ENCODE assay signal across 1 cellular context in the genomic region with DNA sequence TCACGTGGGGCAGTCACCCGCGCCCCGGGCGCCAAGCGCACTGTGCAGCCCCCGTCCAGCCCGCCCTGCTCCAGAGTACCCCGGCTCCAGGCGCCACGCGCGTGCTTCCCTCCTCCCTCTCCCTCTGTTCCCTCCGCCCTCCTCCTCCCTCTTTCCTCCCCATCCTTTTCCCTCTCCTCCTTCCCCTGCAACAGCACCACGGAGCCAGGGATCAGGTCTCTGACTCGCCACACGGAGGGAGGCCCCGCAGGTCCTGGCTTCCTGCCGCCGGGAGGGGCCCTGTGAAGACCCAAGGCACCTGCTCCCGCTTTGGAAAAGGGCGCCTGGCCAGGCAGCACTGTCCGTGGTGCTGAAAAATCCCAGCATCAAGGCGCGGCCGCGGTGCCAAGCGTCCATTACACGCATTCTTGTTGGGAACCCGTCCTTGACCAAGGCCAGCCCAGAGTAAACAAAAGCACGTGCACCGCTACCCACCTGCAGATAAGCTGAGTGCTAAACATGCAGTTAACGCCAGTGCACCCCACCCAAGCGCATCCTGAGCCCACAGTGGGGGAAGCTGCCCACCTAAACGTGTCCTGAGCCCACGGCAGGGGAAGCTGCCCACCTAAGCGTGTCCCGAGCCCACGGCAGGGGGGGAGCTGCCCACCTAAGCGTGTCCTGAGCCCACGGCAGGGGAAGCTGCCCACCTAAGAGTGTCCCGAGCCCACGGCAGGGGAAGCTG.
TF ChIP-seq lines count a peak whose summit lies in the region.

No MANE protein-coding gene starts in this region.

TF ChIP-seq in WTC11, 78 proteins besides CTCF, POLR2A, EP300 and RAD21 (continued from another document):
- TF ChIP-seq, protein P1, sequence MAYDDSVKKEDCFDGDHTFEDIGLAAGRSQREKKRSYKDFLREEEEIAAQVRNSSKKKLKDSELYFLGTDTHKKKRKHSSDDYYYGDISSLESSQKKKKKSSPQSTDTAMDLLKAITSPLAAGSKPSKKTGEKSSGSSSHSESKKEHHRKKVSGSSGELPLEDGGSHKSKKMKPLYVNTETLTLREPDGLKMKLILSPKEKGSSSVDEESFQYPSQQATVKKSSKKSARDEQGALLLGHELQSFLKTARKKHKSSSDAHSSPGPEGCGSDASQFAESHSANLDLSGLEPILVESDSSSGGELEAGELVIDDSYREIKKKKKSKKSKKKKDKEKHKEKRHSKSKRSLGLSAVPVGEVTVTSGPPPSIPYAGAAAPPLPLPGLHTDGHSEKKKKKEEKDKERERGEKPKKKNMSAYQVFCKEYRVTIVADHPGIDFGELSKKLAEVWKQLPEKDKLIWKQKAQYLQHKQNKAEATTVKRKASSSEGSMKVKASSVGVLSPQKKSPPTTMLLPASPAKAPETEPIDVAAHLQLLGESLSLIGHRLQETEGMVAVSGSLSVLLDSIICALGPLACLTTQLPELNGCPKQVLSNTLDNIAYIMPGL (CRISPR knock-in tag; IDR thresholded peaks at IDR 0.05): peak; percentile 70
- TF ChIP-seq, protein P2, sequence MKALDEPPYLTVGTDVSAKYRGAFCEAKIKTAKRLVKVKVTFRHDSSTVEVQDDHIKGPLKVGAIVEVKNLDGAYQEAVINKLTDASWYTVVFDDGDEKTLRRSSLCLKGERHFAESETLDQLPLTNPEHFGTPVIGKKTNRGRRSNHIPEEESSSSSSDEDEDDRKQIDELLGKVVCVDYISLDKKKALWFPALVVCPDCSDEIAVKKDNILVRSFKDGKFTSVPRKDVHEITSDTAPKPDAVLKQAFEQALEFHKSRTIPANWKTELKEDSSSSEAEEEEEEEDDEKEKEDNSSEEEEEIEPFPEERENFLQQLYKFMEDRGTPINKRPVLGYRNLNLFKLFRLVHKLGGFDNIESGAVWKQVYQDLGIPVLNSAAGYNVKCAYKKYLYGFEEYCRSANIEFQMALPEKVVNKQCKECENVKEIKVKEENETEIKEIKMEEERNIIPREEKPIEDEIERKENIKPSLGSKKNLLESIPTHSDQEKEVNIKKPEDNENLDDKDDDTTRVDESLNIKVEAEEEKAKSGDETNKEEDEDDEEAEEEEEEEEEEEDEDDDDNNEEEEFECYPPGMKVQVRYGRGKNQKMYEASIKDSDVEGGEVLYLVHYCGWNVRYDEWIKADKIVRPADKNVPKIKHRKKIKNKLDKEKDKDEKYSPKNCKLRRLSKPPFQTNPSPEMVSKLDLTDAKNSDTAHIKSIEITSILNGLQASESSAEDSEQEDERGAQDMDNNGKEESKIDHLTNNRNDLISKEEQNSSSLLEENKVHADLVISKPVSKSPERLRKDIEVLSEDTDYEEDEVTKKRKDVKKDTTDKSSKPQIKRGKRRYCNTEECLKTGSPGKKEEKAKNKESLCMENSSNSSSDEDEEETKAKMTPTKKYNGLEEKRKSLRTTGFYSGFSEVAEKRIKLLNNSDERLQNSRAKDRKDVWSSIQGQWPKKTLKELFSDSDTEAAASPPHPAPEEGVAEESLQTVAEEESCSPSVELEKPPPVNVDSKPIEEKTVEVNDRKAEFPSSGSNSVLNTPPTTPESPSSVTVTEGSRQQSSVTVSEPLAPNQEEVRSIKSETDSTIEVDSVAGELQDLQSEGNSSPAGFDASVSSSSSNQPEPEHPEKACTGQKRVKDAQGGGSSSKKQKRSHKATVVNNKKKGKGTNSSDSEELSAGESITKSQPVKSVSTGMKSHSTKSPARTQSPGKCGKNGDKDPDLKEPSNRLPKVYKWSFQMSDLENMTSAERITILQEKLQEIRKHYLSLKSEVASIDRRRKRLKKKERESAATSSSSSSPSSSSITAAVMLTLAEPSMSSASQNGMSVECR (CRISPR knock-in tag; IDR thresholded peaks at IDR 0.05; ENCODE audit: borderline replicate concordance): peak; percentile 91
- TF ChIP-seq ZNF219 (CRISPR knock-in tag; IDR thresholded peaks at IDR 0.05; ENCODE audit: borderline replicate concordance): peak; percentile 52; the same call in 1 of the 2 replicates
- TF ChIP-seq, protein P3, sequence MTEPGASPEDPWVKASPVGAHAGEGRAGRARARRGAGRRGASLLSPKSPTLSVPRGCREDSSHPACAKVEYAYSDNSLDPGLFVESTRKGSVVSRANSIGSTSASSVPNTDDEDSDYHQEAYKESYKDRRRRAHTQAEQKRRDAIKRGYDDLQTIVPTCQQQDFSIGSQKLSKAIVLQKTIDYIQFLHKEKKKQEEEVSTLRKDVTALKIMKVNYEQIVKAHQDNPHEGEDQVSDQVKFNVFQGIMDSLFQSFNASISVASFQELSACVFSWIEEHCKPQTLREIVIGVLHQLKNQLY (CRISPR knock-in tag; IDR thresholded peaks at IDR 0.05): peak; percentile 51; the same call in 1 of the 2 replicates
- no peak for TF ChIP-seq GRHL2 (CRISPR knock-in tag; IDR thresholded peaks at IDR 0.05; ENCODE audit: insufficient replicate concordance, severe bottlenecking)
- TF ChIP-seq ESRRA (CRISPR knock-in tag; IDR thresholded peaks at IDR 0.05; ENCODE audit: borderline replicate concordance): peak; percentile 92
- TF ChIP-seq, protein P4, sequence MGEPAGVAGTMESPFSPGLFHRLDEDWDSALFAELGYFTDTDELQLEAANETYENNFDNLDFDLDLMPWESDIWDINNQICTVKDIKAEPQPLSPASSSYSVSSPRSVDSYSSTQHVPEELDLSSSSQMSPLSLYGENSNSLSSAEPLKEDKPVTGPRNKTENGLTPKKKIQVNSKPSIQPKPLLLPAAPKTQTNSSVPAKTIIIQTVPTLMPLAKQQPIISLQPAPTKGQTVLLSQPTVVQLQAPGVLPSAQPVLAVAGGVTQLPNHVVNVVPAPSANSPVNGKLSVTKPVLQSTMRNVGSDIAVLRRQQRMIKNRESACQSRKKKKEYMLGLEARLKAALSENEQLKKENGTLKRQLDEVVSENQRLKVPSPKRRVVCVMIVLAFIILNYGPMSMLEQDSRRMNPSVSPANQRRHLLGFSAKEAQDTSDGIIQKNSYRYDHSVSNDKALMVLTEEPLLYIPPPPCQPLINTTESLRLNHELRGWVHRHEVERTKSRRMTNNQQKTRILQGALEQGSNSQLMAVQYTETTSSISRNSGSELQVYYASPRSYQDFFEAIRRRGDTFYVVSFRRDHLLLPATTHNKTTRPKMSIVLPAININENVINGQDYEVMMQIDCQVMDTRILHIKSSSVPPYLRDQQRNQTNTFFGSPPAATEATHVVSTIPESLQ (CRISPR knock-in tag; IDR thresholded peaks at IDR 0.05): no peak
- 0 out of 2 replicates have a peak, but pooled peaks have one; percentile 72 for TF ChIP-seq CBFB (CRISPR knock-in tag; IDR thresholded peaks at IDR 0.05; ENCODE audit: low read depth)
